In genomic region chr12:71663561-71664410, GRCh38 we compare ENCODE assay signal across 8 cellular contexts. TPM values are rescaled to one million over a fixed set of nuclear protein-coding genes. Genes with fewer than 3 reads are reported as not detected.
DNase-seq lines count a peak whose midpoint lies in the region; ATAC-seq and TF ChIP-seq lines count a peak whose summit lies in the region.

Gene THAP2, plus strand, starts transcription at chr12:71664301. Its CDS starts 209 bp downstream, at chr12:71664510.
A gene with protein sequence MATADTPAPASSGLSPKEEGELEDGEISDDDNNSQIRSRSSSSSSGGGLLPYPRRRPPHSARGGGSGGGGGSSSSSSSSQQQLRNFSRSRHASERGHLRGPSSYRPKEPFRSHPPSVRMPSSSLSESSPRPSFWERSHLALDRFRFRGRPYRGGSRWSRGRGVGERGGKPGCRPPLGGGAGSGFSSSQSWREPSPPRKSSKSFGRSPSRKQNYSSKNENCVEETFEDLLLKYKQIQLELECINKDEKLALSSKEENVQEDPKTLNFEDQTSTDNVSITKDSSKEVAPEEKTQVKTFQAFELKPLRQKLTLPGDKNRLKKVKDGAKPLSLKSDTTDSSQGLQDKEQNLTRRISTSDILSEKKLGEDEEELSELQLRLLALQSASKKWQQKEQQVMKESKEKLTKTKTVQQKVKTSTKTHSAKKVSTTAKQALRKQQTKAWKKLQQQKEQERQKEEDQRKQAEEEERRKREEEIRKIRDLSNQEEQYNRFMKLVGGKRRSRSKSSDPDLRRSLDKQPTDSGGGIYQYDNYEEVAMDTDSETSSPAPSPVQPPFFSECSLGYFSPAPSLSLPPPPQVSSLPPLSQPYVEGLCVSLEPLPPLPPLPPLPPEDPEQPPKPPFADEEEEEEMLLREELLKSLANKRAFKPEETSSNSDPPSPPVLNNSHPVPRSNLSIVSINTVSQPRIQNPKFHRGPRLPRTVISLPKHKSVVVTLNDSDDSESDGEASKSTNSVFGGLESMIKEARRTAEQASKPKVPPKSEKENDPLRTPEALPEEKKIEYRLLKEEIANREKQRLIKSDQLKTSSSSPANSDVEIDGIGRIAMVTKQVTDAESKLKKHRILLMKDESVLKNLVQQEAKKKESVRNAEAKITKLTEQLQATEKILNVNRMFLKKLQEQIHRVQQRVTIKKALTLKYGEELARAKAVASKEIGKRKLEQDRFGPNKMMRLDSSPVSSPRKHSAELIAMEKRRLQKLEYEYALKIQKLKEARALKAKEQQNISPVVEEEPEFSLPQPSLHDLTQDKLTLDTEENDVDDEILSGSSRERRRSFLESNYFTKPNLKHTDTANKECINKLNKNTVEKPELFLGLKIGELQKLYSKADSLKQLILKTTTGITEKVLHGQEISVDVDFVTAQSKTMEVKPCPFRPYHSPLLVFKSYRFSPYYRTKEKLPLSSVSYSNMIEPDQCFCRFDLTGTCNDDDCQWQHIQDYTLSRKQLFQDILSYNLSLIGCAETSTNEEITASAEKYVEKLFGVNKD (N-terminal part only) (minus strand): TSS chr12:71663848. CDS start chr12:71663610, 238 bp downstream.

- TF ChIP-seq CTCF in GM13977 (IDR thresholded peaks at IDR 0.05; ENCODE audit: extremely low read depth, insufficient read depth, missing control alignments) (peak; percentile 41), right atrium auricular region (IDR thresholded peaks at IDR 0.05) (peak in 1 of 2 donors; percentile 49), psoas muscle (IDR thresholded peaks at IDR 0.05) (peak; percentile 20), uterus (IDR thresholded peaks at IDR 0.05) (peak; percentile 15 to 43 (median 36))

- no peaks in the 10 kb centered on the region for H3K9me3 Mint-ChIP-seq in T-helper 1 cell treated with Interleukin-12 subunit alpha and Interleukin-12 subunit beta and Interleukin-4 antibody, amounts not matched to agents 30 μg/mL and 1 μg/mL, for 36 hours

- peak; percentile 89 for TF ChIP-seq POLR2A in uterus (IDR thresholded peaks at IDR 0.05)

- H3K27ac ChIP-seq in angular gyrus (ENCODE audit: low read depth, low read length), result peak within 1 kb of the TSS; percentile 99
- peak within 1 kb of the TSS; percentile 94 to 97 for H3K27ac ChIP-seq in right atrium auricular region
- H3K27ac ChIP-seq in psoas muscle, result peak within 1 kb of the TSS; percentile 97
- H3K27ac ChIP-seq in uterus, result peak within 1 kb of the TSS; percentile 93 to 96

- peaks cover 13% of the 10 kb centered on the region for H3K36me3 ChIP-seq in right atrium auricular region
- H3K36me3 ChIP-seq in psoas muscle (ENCODE audit: insufficient read depth in 1 of 2, low read depth in 1 of 2), result peaks cover 0 to 18% of the 10 kb centered on the region in 2 donors
- H3K36me3 ChIP-seq in uterus, result no peaks in the 10 kb centered on the region

- ATAC-seq in HG02884 (IDR thresholded peaks at IDR 0.05; ENCODE audit: unreplicated experiment) (peak; percentile 89), psoas muscle (peak; percentile 94 to 96 (median 95))

- WGBS in psoas muscle, 3 donors, result 0 to 1% (median 1%) methylated on average over 56 to 57 of the region's 57 CpGs

- no peaks in the 10 kb centered on the region for H3K27me3 ChIP-seq in right atrium auricular region
- H3K27me3 ChIP-seq in psoas muscle (ENCODE audit: insufficient read depth in 3 of 3, low read length in 2 of 3), result no peaks in the 10 kb centered on the region
- H3K27me3 ChIP-seq in uterus, result no peaks in the 10 kb centered on the region

- no peaks in the 10 kb centered on the region for H3K9me3 ChIP-seq in right atrium auricular region
- no peaks in the 10 kb centered on the region for H3K9me3 ChIP-seq in psoas muscle
- no peaks in the 10 kb centered on the region for H3K9me3 ChIP-seq in uterus

- H3K4me1 ChIP-seq in right atrium auricular region (peaks cover 0 to 29% of the 10 kb centered on the region in 2 donors), psoas muscle (peaks cover 27% of the 10 kb centered on the region), uterus (peaks cover 0 to 7% of the 10 kb centered on the region in 2 donors)

- in situ Hi-C loops in GM13977 (cut with MboI; ENCODE audit: low pct_unique_long_range_greater_than_20kb, low sequenced_read_pairs, unreplicated experiment), result no loop called here

- H3K36me3 Mint-ChIP-seq in T-helper 1 cell treated with Interleukin-12 subunit alpha and Interleukin-12 subunit beta and Interleukin-4 antibody, amounts not matched to agents 30 μg/mL and 1 μg/mL, for 36 hours (ENCODE audit: low read depth), result peaks cover 28% of the 10 kb centered on the region

- H3K4me3 ChIP-seq in right atrium auricular region (peak within 1 kb of the TSS; percentile 81 to 85), psoas muscle (peak within 1 kb of the TSS; percentile 93), uterus (peak within 1 kb of the TSS; percentile 64 to 88)

- H3K4me3 Mint-ChIP-seq in T-helper 1 cell treated with Interleukin-12 subunit alpha and Interleukin-12 subunit beta and Interleukin-4 antibody, amounts not matched to agents 30 μg/mL and 1 μg/mL, for 36 hours, result peak within 1 kb of the TSS; percentile 99

- H3K27me3 Mint-ChIP-seq in T-helper 1 cell treated with Interleukin-12 subunit alpha and Interleukin-12 subunit beta and Interleukin-4 antibody, amounts not matched to agents 30 μg/mL and 1 μg/mL, for 36 hours (ENCODE audit: low read depth), result no peaks in the 10 kb centered on the region

- peaks cover 25% of the 10 kb centered on the region for H3K4me1 Mint-ChIP-seq in T-helper 1 cell treated with Interleukin-12 subunit alpha and Interleukin-12 subunit beta and Interleukin-4 antibody, amounts not matched to agents 30 μg/mL and 1 μg/mL, for 36 hours (ENCODE audit: low read depth)

- DNase-seq in GM13977 (ENCODE audit: low spot score) (peak; percentile 88), NCI-H146 treated with DMSO at 0.1 percent for 48 hours (lab: John Stamatoyannopoulos, UW; ENCODE audit: unreplicated experiment) (peak; percentile 99), right atrium auricular region (ENCODE audit: low spot score) (peak; percentile 96), psoas muscle (peak; percentile 89 to 95), uterus (peak; percentile 91 to 96)

- intact Hi-C loops in psoas muscle (cut with DNase I) (loop anchor here (2.0 to 10.0 kb wide), 3 partner anchors 23 to 181 kb away; partner anchors contain the start of genes RAB21 (in 1 of the 2) and TMEM19 (in 1 of the 2)), uterus (cut with DNase I; ENCODE audit: low total_unique reads) (loop anchor here (10.0 kb wide), 1 partner anchor 91 kb away; the partner anchor contains the start of gene RAB21)

- H3K27ac Mint-ChIP-seq in T-helper 1 cell treated with Interleukin-12 subunit alpha and Interleukin-12 subunit beta and Interleukin-4 antibody, amounts not matched to agents 30 μg/mL and 1 μg/mL, for 36 hours, result peak within 1 kb of the TSS; percentile 99

RNA-seq across cellular contexts. Expression of gene THAP2, which starts in this region (rescaled TPM):
- total RNA-seq in right atrium auricular region (1 to 10 TPM; 2.0 to 5.2 TPM), psoas muscle (1 to 10 TPM; 3.8 to 7.2 (median 5.5) TPM), uterus (10 to 100 TPM in 1 of 4 donors, 1 to 10 TPM in 2, under 1 TPM in 1; 0.88 to 12.8 (median 5.4) TPM)
- polyA plus RNA-seq in psoas muscle, result 1 to 10 TPM; 3.3 to 9.8 (median 5.2) TPM

RNA-seq across cellular contexts. Expression of the second gene that starts in this region (rescaled TPM):
- total RNA-seq in right atrium auricular region, result 10 to 100 TPM; 19.5 to 22.8 TPM
- total RNA-seq in psoas muscle, result 10 to 100 TPM in 3 of 4 donors, 1 to 10 TPM in 1; 9.8 to 18.1 (median 15.5) TPM
- polyA plus RNA-seq in psoas muscle, result 10 to 100 TPM in 1 of 3 donors, 1 to 10 TPM in 2; 5.5 to 15.0 (median 6.0) TPM
- 10 to 100 TPM; 12.6 to 80.7 (median 51.2) TPM for total RNA-seq in uterus

Comparison
In these comparisons a context has a peak if more than half of its experiments do, and no peak if none do; other contexts are left out.
1. Peak in every context shown above with its lines: DNase-seq, ATAC-seq, H3K4me3 ChIP-seq and H3K27ac ChIP-seq.